ENCODE assay signal across 15 cellular contexts in genomic region chr1:28457678-28458077, GRCh38. TPM values are rescaled to one million over a fixed set of nuclear protein-coding genes. Genes with fewer than 3 reads are reported as not detected.
DNase-seq lines count a peak whose midpoint lies in the region; ATAC-seq and TF ChIP-seq lines count a peak whose summit lies in the region.
"Had no signal": no experiment of that assay in that cellular context is flagged by ENCODE, and none has a peak within 500 bp of the region (broad histone marks: within the 10 kb centered on the region; RNA-seq: fewer than 3 reads in every experiment).

No MANE protein-coding gene starts in this region.

- CTCF ChIA-PET in RWPE1 (lab: Yijun Ruan, JAX): no interaction called here

- peak overlapping the region; percentile 53; the same call in 1 of the 2 replicates for H3K27ac Mint-ChIP-seq in HFFc6
- H3K27ac Mint-ChIP-seq: IgD-negative memory B cell had no signal

- H3K27me3 Mint-ChIP-seq in HFFc6 (ENCODE audit: insufficient read depth): no peaks in the 10 kb centered on the region; the same call in 1 of the 2 replicates
- H3K27me3 Mint-ChIP-seq: CD4-positive, CD25-positive, alpha-beta regulatory T cell; IgD-negative memory B cell had no signal

- H3K4me3 ChIP-seq in heart right ventricle: no peak overlapping the region
- no peak overlapping the region for H3K4me3 ChIP-seq in right atrium auricular region
- H3K4me3 ChIP-seq: BLaER1 treated with 17β-estradiol and CSF1 and Interleukin-3, amounts not matched to agents 10 nM and 100 nM; GM12878 had no signal

- H3K27me3 ChIP-seq in heart right ventricle (no peaks in the 10 kb centered on the region), right atrium auricular region (no peaks in the 10 kb centered on the region)
- H3K27me3 ChIP-seq: BLaER1 treated with 17β-estradiol and CSF1 and Interleukin-3, amounts not matched to agents 10 nM and 100 nM had no signal

- no peak for TF ChIP-seq CTCF in heart right ventricle (IDR thresholded peaks at IDR 0.05)
- no peak for TF ChIP-seq CTCF in right atrium auricular region (IDR thresholded peaks at IDR 0.05)
- TF ChIP-seq CTCF in HFFc6 (IDR thresholded peaks at IDR 0.05): no peak
- no peak for TF ChIP-seq CTCF in RWPE1 (conservative IDR thresholded peaks at IDR 0.05; ENCODE audit: low read depth)

- no peak for DNase-seq in heart right ventricle
- DNase-seq in right atrium auricular region (ENCODE audit: low spot score): no peak
- DNase-seq in HFFc6: no peak
- DNase-seq in dermis blood vessel endothelial cell: peak; percentile 33
- DNase-seq in left colon: no peak
- no peak for DNase-seq in RWPE1 (ENCODE audit: low spot score)
- DNase-seq in NCI-H1436 (lab: John Stamatoyannopoulos, UW): no peak
- DNase-seq: 8988T; CD4-positive, CD25-positive, alpha-beta regulatory T cell; DMS79; HCEC 1CT had no signal

- H3K4me3 Mint-ChIP-seq in HFFc6: no peak overlapping the region
- H3K4me3 Mint-ChIP-seq: CD4-positive, CD25-positive, alpha-beta regulatory T cell had no signal

- peaks cover 44% of the 10 kb centered on the region for H3K4me1 Mint-ChIP-seq in HFFc6 (ENCODE audit: low read depth)

- H3K9me3 ChIP-seq in heart right ventricle (no peaks in the 10 kb centered on the region), right atrium auricular region (no peaks in the 10 kb centered on the region)
- H3K9me3 ChIP-seq: BLaER1 treated with 17β-estradiol and CSF1 and Interleukin-3, amounts not matched to agents 10 nM and 100 nM had no signal

- H3K4me1 ChIP-seq in heart right ventricle (peaks cover 9 to 61% (median 42%) of the 10 kb centered on the region in 9 donors), right atrium auricular region (peaks cover 0 to 30% of the 10 kb centered on the region in 2 donors)

- H3K9me3 Mint-ChIP-seq in HFFc6: no peaks in the 10 kb centered on the region
- H3K9me3 Mint-ChIP-seq: IgD-negative memory B cell had no signal

- ATAC-seq in heart right ventricle: peak in 6 of 8 donors; percentile 29 to 74 (median 70)
- peak; percentile 44 for ATAC-seq in left colon
- no peak for ATAC-seq in GM19023 (IDR thresholded peaks at IDR 0.05; ENCODE audit: unreplicated experiment)
- ATAC-seq: GM12878 had no signal

- H3K36me3 Mint-ChIP-seq in HFFc6 (ENCODE audit: low read depth): peaks cover 16% of the 10 kb centered on the region

- intact Hi-C loops in heart right ventricle (cut with DNase I) (loop anchor here in 1 of 10 donors (10.0 kb wide), 1 partner anchor 193 kb away; no protein-coding TSS in a partner anchor), left colon (cut with DNase I, micrococcal nuclease) (no loop called here)

- POLR2A ChIA-PET in RWPE1 (lab: Yijun Ruan, JAX; ENCODE audit: low non-redundant PET): no interaction called here

- H3K27ac ChIP-seq in heart right ventricle: peak overlapping the region in 5 of 10 donors; percentile 18 to 77 (median 61)
- peak overlapping the region in 1 of 2 donors; percentile 16 for H3K27ac ChIP-seq in right atrium auricular region
- no peak overlapping the region for H3K27ac ChIP-seq in RWPE1
- H3K27ac ChIP-seq: BLaER1 treated with 17β-estradiol and CSF1 and Interleukin-3, amounts not matched to agents 10 nM and 100 nM had no signal

- peaks cover 0 to 36% (median 0%) of the 10 kb centered on the region in 9 donors for H3K36me3 ChIP-seq in heart right ventricle
- H3K36me3 ChIP-seq in right atrium auricular region: peaks cover 11% of the 10 kb centered on the region

- 73 to 74% methylated on average over 1 of the region's 1 CpG for WGBS in heart right ventricle, 2 donors

RNA-seq across cellular contexts. Expression of gene RCC1, which starts 48.2 kb away (rescaled TPM):
- total RNA-seq in heart right ventricle (10 to 100 TPM in 1 of 10 donors, 1 to 10 TPM in 9; 2.3 to 17.8 (median 3.9) TPM), right atrium auricular region (1 to 10 TPM; 6.2 to 8.1 TPM), dermis blood vessel endothelial cell (54.5 and 99.4 TPM in 2 replicates), left colon (10 to 100 TPM; 22.1 to 34.8 TPM)
- 10 to 100 TPM in 1 of 2 donors, 1 to 10 TPM in 1; 3.8 to 15.3 TPM for polyA plus RNA-seq in heart right ventricle
- total RNA-seq in HFFc6 (2021; fragmentation: NEBNext Ultra II Directional; extraction: Animal tissue kit (Norgen Biotek cat#: 25700)): 10 to 100 TPM; 30.9 to 45.4 (median 38.4) TPM
